ENCODE assay signal across 26 cellular contexts in genomic region chr2:241914542-241914941, GRCh38. TPM values are rescaled to one million over a fixed set of nuclear protein-coding genes. Genes with fewer than 3 reads are reported as not detected.
"Had no signal": no experiment of that assay in that cellular context is flagged by ENCODE, and none has a peak within 500 bp of the region (broad histone marks: within the 10 kb centered on the region; RNA-seq: fewer than 3 reads in every experiment).

No MANE protein-coding gene starts in this region.

- H3K27me3 ChIP-seq: brain microvascular endothelial cell, cardiac muscle cell had no signal

- H3K4me3 ChIP-seq: cardiac muscle cell, SK-N-MC had no signal

- H3K27ac Mint-ChIP-seq: activated CD4-positive, alpha-beta memory T cell treated with anti-CD3 and anti-CD28 coated beads, Interleukin-2, amount 10 ng/mL, durations not matched to agents 7 days and 5 days; activated CD4-positive, alpha-beta T cell treated with anti-CD3 and anti-CD28 coated beads for 36 hours; activated naive CD4-positive, alpha-beta T cell treated with anti-CD3 and anti-CD28 coated beads, Interleukin-2, amount 50 U/mL, for 72 hours had no signal

- ATAC-seq: activated CD4-positive, alpha-beta T cell treated with anti-CD3 and anti-CD28 coated beads for 36 hours; activated naive CD4-positive, alpha-beta T cell treated with anti-CD3 and anti-CD28 coated beads, Interleukin-2, amount 50 U/mL, for 72 hours; Right ventricle myocardium inferior had no signal

- H3K27me3 Mint-ChIP-seq: activated CD4-positive, alpha-beta T cell treated with anti-CD3 and anti-CD28 coated beads for 36 hours had no signal

- H3K36me3 ChIP-seq: brain microvascular endothelial cell, cardiac muscle cell had no signal

- H3K9ac ChIP-seq: KMS-11 had no signal

- H3K4me1 Mint-ChIP-seq: activated CD4-positive, alpha-beta memory T cell treated with anti-CD3 and anti-CD28 coated beads, Interleukin-2, amount 10 ng/mL, durations not matched to agents 7 days and 5 days had no signal

- H3K4me3 Mint-ChIP-seq: activated CD4-positive, alpha-beta memory T cell treated with anti-CD3 and anti-CD28 coated beads, Interleukin-2, amount 10 ng/mL, durations not matched to agents 7 days and 5 days; activated CD4-positive, alpha-beta T cell treated with anti-CD3 and anti-CD28 coated beads for 36 hours had no signal

- DNase-seq: activated CD4-positive, alpha-beta memory T cell treated with anti-CD3 and anti-CD28 coated beads, Interleukin-2, amount 10 ng/mL, durations not matched to agents 7 days and 5 days; activated CD4-positive, alpha-beta T cell treated with anti-CD3 and anti-CD28 coated beads for 36 hours; activated CD4-positive, alpha-beta T cell treated with anti-CD3 and anti-CD28 coated beads, Interleukin-2, amount 50 U/mL, for 1 hour; activated naive CD4-positive, alpha-beta T cell treated with Interleukin-2 at 50 U/mL for 16 hours; activated T-cell treated with anti-CD3 and anti-CD28 coated beads for 4 hours; brain microvascular endothelial cell; NCI-H1092 treated with DMSO at 0.1 percent for 48 hours; NCI-H1417 treated with DMSO at 0.1 percent for 48 hours; NCI-H1694; NCI-H2029; NCI-H2107; NCI-H2171 treated with DMSO at 0.1 percent for 48 hours; NCI-H226; NCI-H510A; NCI-H526 treated with DMSO at 0.1 percent for 48 hours; NCI-H82; T-helper 1 cell; WERI-Rb-1 had no signal

- H3K27ac ChIP-seq: brain microvascular endothelial cell, cardiac muscle cell, KMS-11, SK-N-MC, WERI-Rb-1 had no signal

RNA-seq across cellular contexts. Expression of gene RTP5, which starts 45.0 kb away (rescaled TPM):
- total RNA-seq: cardiac muscle cell, MCF 10A, OCI-LY7, Right ventricle myocardium inferior, RPMI7951 had no signal
- polyA plus RNA-seq: cardiac muscle cell had no signal

RNA-seq across cellular contexts. Expression of gene PDCD1, which starts 55.8 kb away (rescaled TPM):
- total RNA-seq: cardiac muscle cell, MCF 10A, OCI-LY7, RPMI7951 had no signal
- polyA plus RNA-seq: cardiac muscle cell had no signal
